33 cellular contexts compared by ENCODE assay signal in genomic region chrX:1097328-1097727, GRCh38.
"Had no signal": no experiment of that assay in that cellular context is flagged by ENCODE, and none has a peak within 500 bp of the region (broad histone marks: within the 10 kb centered on the region; RNA-seq: fewer than 3 reads in every experiment).

No MANE protein-coding gene starts in this region.

- DNase-seq: activated B cell treated with CpG ODN at 0.5 μM for 24 hours; activated CD4-positive, alpha-beta T cell treated with anti-CD3 and anti-CD28 coated beads for 48 hours; activated CD4-positive, alpha-beta T cell treated with anti-CD3 and anti-CD28 coated beads, Interleukin-2, amount 50 U/mL, for 1 hour; activated CD4-positive, alpha-beta T cell treated with anti-CD3 and anti-CD28 coated beads, Interleukin-2, amount 50 U/mL, for 48 hours; activated CD8-positive, alpha-beta memory T cell treated with anti-CD3 and anti-CD28 coated beads for 24 hours; activated CD8-positive, alpha-beta T cell treated with anti-CD3 and anti-CD28 coated beads for 36 hours; activated effector memory CD4-positive, alpha-beta T cell treated with Interleukin-2 at 50 U/mL for 16 hours; activated gamma-delta T cell treated with Interleukin-2 at 50 U/mL for 16 hours; activated naive CD4-positive, alpha-beta T cell treated with Interleukin-2 at 50 U/mL for 16 hours; activated naive CD8-positive, alpha-beta T cell treated with anti-CD3 and anti-CD28 coated beads, Interleukin-2, amount 10 ng/mL, durations not matched to agents 7 days and 5 days; activated T-cell treated with anti-CD3 and anti-CD28 coated beads, Interleukin-2, amount 50 U/mL, for 4 hours; central memory CD4-positive, alpha-beta T cell; cerebellar nuclear complex; cortex of kidney; dermis blood vessel endothelial cell; effector CD4-positive, alpha-beta T cell; effector memory CD8-positive, alpha-beta T cell; erythroblast; foreskin keratinocyte; gastrocnemius medialis; heart right ventricle; T-helper 1 cell; T-helper 17 cell; T1000; WERI-Rb-1 had no signal

- H3K27me3 Mint-ChIP-seq: activated CD8-positive, alpha-beta T cell treated with anti-CD3 and anti-CD28 coated beads for 36 hours; T-helper 17 cell had no signal

- H3K27ac Mint-ChIP-seq: activated B cell treated with CpG ODN at 0.5 μM for 24 hours; activated CD8-positive, alpha-beta T cell treated with anti-CD3 and anti-CD28 coated beads for 36 hours; activated naive CD4-positive, alpha-beta T cell treated with anti-CD3 and anti-CD28 coated beads, Interleukin-2, amount 50 U/mL, for 24 hours; activated naive CD8-positive, alpha-beta T cell treated with anti-CD3 and anti-CD28 coated beads, Interleukin-2, amount 10 ng/mL, durations not matched to agents 7 days and 5 days; activated T-helper 17 cell treated with anti-CD3 and anti-CD28 coated beads, Interleukin-2, amount 50 U/mL, for 72 hours; brain; effector memory CD8-positive, alpha-beta T cell; T-helper 17 cell; T-helper 2 cell treated with Interferon-gamma antibody and Interleukin-4, amounts not matched to agents 5 μg/mL and 100 μg/mL, for 36 hours had no signal

- H3K4me1 Mint-ChIP-seq: activated B cell treated with CpG ODN at 0.5 μM for 24 hours; activated T-helper 17 cell treated with anti-CD3 and anti-CD28 coated beads, Interleukin-2, amount 50 U/mL, for 72 hours had no signal

- H3K4me3 ChIP-seq: ascending aorta, breast epithelium, cardiac muscle cell, esophagus muscularis mucosa, gastrocnemius medialis, heart right ventricle had no signal

- H3K4me3 Mint-ChIP-seq: activated B cell treated with CpG ODN at 0.5 μM for 24 hours; activated CD8-positive, alpha-beta T cell treated with anti-CD3 and anti-CD28 coated beads for 36 hours; activated naive CD4-positive, alpha-beta T cell treated with anti-CD3 and anti-CD28 coated beads, Interleukin-2, amount 50 U/mL, for 24 hours; activated naive CD8-positive, alpha-beta T cell treated with anti-CD3 and anti-CD28 coated beads, Interleukin-2, amount 10 ng/mL, durations not matched to agents 7 days and 5 days; activated T-cell treated with anti-CD3 and anti-CD28 coated beads, Interleukin-2, amount 50 U/mL, for 4 hours; activated T-helper 17 cell treated with anti-CD3 and anti-CD28 coated beads, Interleukin-2, amount 50 U/mL, for 72 hours; brain; effector memory CD8-positive, alpha-beta T cell; T-helper 17 cell; T-helper 2 cell treated with Interferon-gamma antibody and Interleukin-4, amounts not matched to agents 5 μg/mL and 100 μg/mL, for 36 hours had no signal

- H3K36me3 Mint-ChIP-seq: activated naive CD4-positive, alpha-beta T cell treated with anti-CD3 and anti-CD28 coated beads, Interleukin-2, amount 50 U/mL, for 24 hours; activated naive CD8-positive, alpha-beta T cell treated with anti-CD3 and anti-CD28 coated beads, Interleukin-2, amount 10 ng/mL, durations not matched to agents 7 days and 5 days; brain had no signal

- H3K27me3 ChIP-seq: ascending aorta, cardiac muscle cell, foreskin keratinocyte, gastrocnemius medialis had no signal

- H3K4me1 ChIP-seq: ascending aorta, breast epithelium, esophagus muscularis mucosa, foreskin keratinocyte, gastrocnemius medialis, heart right ventricle had no signal

- H3K27ac ChIP-seq: ascending aorta, breast epithelium, cardiac muscle cell, esophagus muscularis mucosa, foreskin keratinocyte, gastrocnemius medialis, heart right ventricle, WERI-Rb-1 had no signal

- H3K9me3 Mint-ChIP-seq: activated naive CD4-positive, alpha-beta T cell treated with anti-CD3 and anti-CD28 coated beads, Interleukin-2, amount 50 U/mL, for 24 hours had no signal

- H3K36me3 ChIP-seq: ascending aorta, breast epithelium, cardiac muscle cell, esophagus muscularis mucosa, gastrocnemius medialis, heart right ventricle, WERI-Rb-1 had no signal
